25 cellular contexts compared by ENCODE assay signal in genomic region chr14:80618751-80619329, GRCh38.
"Had no signal": no experiment of that assay in that cellular context is flagged by ENCODE, and none has a peak within 500 bp of the region (broad histone marks: within the 10 kb centered on the region; RNA-seq: fewer than 3 reads in every experiment).

No MANE protein-coding gene starts in this region.

- H3K4me1 Mint-ChIP-seq: naive thymus-derived CD8-positive, alpha-beta T cell; nephron progenitor cell; stimulated activated effector memory CD8-positive, alpha-beta T cell treated with anti-CD3 and anti-CD28 coated beads, Interleukin-12 subunit alpha, Interleukin-12 subunit beta, amount 100 ng/mL, for 72 hours had no signal

- ATAC-seq: heart right ventricle; left cardiac atrium; left lung; naive thymus-derived CD8-positive, alpha-beta T cell; psoas muscle; right cardiac atrium; stimulated activated effector memory CD8-positive, alpha-beta T cell treated with anti-CD3 and anti-CD28 coated beads, Interleukin-12 subunit alpha, Interleukin-12 subunit beta, amount 100 ng/mL, for 72 hours had no signal

- H3K27ac ChIP-seq: dorsolateral prefrontal cortex, esophagus muscularis mucosa, heart right ventricle, left lung, ovary, psoas muscle, sigmoid colon, stomach, thyroid gland had no signal

- H3K9me3 ChIP-seq: esophagus muscularis mucosa, left lung, ovary, psoas muscle, sigmoid colon, stomach, thyroid gland had no signal

- H3K36me3 Mint-ChIP-seq: stimulated activated effector memory CD8-positive, alpha-beta T cell treated with anti-CD3 and anti-CD28 coated beads, Interleukin-12 subunit alpha, Interleukin-12 subunit beta, amount 100 ng/mL, for 72 hours had no signal

- H3K4me3 ChIP-seq: dorsolateral prefrontal cortex, esophagus muscularis mucosa, heart right ventricle, left lung, ovary, psoas muscle, sigmoid colon, stomach, thyroid gland had no signal

- H3K27me3 Mint-ChIP-seq: naive thymus-derived CD8-positive, alpha-beta T cell; type B pancreatic cell had no signal

- H3K27me3 ChIP-seq: dorsolateral prefrontal cortex, esophagus muscularis mucosa, heart right ventricle, left lung, ovary, sigmoid colon, stomach, thyroid gland had no signal

- H3K27ac Mint-ChIP-seq: naive thymus-derived CD8-positive, alpha-beta T cell; nephron progenitor cell; stimulated activated effector memory CD8-positive, alpha-beta T cell treated with anti-CD3 and anti-CD28 coated beads, Interleukin-12 subunit alpha, Interleukin-12 subunit beta, amount 100 ng/mL, for 72 hours; type B pancreatic cell had no signal

- DNase-seq: cortex of kidney; dorsolateral prefrontal cortex; effector CD4-positive, alpha-beta T cell; foreskin melanocyte; glutamatergic neuron; heart right ventricle; hippocampal formation; left cardiac atrium; left lung; naive thymus-derived CD8-positive, alpha-beta T cell; nephron progenitor cell; nucleus accumbens; ovary; posterior cingulate gyrus; psoas muscle; right cardiac atrium; sigmoid colon; stimulated activated CD4-positive, alpha-beta T cell treated with anti-CD3 and anti-CD28 coated beads, Interleukin-2, amount 100 ng/mL, for 24 hours; stimulated activated CD4-positive, alpha-beta T cell treated with anti-CD3 and anti-CD28 coated beads, Interleukin-4, amount 100 ng/mL, for 24 hours; stimulated activated naive CD4-positive, alpha-beta T cell treated with Interleukin-2 at 50 U/mL for 16 hours; stomach; thyroid gland had no signal

- H3K36me3 ChIP-seq: esophagus muscularis mucosa, heart right ventricle, left lung, ovary, sigmoid colon, stomach, thyroid gland had no signal

- H3K4me3 Mint-ChIP-seq: naive thymus-derived CD8-positive, alpha-beta T cell; nephron progenitor cell; stimulated activated effector memory CD8-positive, alpha-beta T cell treated with anti-CD3 and anti-CD28 coated beads, Interleukin-12 subunit alpha, Interleukin-12 subunit beta, amount 100 ng/mL, for 72 hours; type B pancreatic cell had no signal

- H3K4me1 ChIP-seq: heart right ventricle, left lung, psoas muscle, sigmoid colon, stomach, thyroid gland had no signal
